Comparison of ENCODE assay signal across 1 cellular context in the genomic region with DNA sequence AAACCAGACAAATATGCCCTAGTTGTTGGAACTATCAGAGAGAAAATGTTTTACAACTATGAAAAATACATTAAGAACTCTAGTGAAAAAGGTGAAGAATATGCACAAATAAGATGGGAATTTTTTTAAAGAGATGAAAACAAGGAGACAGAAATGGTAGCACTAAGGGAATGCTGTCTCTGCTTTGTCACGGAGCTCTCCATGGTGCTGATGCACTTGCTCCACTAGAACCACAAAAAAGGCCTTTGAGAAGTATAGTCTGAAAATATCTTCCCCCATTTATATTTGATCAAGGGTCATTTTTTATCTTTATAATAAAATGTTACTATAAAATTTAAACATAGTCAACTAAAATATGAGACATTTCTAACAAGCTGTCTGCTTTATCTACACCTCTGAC.
TF ChIP-seq lines count a peak whose summit lies in the region.

No MANE protein-coding gene starts in this region.

TF ChIP-seq in A549, 52 proteins besides CTCF, POLR2A, EP300 and RAD21 (continued from another document):
- TF ChIP-seq, protein P1, sequence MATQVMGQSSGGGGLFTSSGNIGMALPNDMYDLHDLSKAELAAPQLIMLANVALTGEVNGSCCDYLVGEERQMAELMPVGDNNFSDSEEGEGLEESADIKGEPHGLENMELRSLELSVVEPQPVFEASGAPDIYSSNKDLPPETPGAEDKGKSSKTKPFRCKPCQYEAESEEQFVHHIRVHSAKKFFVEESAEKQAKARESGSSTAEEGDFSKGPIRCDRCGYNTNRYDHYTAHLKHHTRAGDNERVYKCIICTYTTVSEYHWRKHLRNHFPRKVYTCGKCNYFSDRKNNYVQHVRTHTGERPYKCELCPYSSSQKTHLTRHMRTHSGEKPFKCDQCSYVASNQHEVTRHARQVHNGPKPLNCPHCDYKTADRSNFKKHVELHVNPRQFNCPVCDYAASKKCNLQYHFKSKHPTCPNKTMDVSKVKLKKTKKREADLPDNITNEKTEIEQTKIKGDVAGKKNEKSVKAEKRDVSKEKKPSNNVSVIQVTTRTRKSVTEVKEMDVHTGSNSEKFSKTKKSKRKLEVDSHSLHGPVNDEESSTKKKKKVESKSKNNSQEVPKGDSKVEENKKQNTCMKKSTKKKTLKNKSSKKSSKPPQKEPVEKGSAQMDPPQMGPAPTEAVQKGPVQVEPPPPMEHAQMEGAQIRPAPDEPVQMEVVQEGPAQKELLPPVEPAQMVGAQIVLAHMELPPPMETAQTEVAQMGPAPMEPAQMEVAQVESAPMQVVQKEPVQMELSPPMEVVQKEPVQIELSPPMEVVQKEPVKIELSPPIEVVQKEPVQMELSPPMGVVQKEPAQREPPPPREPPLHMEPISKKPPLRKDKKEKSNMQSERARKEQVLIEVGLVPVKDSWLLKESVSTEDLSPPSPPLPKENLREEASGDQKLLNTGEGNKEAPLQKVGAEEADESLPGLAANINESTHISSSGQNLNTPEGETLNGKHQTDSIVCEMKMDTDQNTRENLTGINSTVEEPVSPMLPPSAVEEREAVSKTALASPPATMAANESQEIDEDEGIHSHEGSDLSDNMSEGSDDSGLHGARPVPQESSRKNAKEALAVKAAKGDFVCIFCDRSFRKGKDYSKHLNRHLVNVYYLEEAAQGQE (IDR thresholded peaks at IDR 0.05): peak; percentile 64
